Comparison of ENCODE assay signal across 1 cellular context in genomic region chr4:186227221-186227620, GRCh38.
TF ChIP-seq lines count a peak whose summit lies in the region.

Gene KLKB1 (plus strand): TSS chr4:186227507. CDS start chr4:186228196, 689 bp downstream.

TF ChIP-seq in endothelial cell of umbilical vein, 7 proteins besides CTCF, POLR2A, EP300 and RAD21:
- no peak for TF ChIP-seq JUN (IDR thresholded peaks at IDR 0.05; ENCODE audit: borderline replicate concordance, insufficient read depth, insufficient read length, low read depth)
- TF ChIP-seq FOS (IDR thresholded peaks at IDR 0.05; ENCODE audit: borderline replicate concordance, insufficient read depth, low read length) = no peak
- no peak for TF ChIP-seq GATA2 (IDR thresholded peaks at IDR 0.05; ENCODE audit: insufficient read depth, insufficient read length, low read depth, low read length)
- no peak for TF ChIP-seq MYC (IDR thresholded peaks at IDR 0.05; ENCODE audit: low read depth, low read length)
- TF ChIP-seq, protein P1, sequence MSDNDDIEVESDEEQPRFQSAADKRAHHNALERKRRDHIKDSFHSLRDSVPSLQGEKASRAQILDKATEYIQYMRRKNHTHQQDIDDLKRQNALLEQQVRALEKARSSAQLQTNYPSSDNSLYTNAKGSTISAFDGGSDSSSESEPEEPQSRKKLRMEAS (IDR thresholded peaks at IDR 0.05; ENCODE audit: insufficient read depth, insufficient read length) = no peak
- TF ChIP-seq POLR2AphosphoS5 (IDR thresholded peaks at IDR 0.05; ENCODE audit: insufficient read depth, low read depth, low read length) = no peak
- no peak for TF ChIP-seq EZH2 (IDR thresholded peaks at IDR 0.05; ENCODE audit: borderline replicate concordance, low read depth, low read length, severe bottlenecking)
TF ChIP-seq in endothelial cell of umbilical vein: peak in this region for 0.
